15 cellular contexts compared by ENCODE assay signal in the genomic region with DNA sequence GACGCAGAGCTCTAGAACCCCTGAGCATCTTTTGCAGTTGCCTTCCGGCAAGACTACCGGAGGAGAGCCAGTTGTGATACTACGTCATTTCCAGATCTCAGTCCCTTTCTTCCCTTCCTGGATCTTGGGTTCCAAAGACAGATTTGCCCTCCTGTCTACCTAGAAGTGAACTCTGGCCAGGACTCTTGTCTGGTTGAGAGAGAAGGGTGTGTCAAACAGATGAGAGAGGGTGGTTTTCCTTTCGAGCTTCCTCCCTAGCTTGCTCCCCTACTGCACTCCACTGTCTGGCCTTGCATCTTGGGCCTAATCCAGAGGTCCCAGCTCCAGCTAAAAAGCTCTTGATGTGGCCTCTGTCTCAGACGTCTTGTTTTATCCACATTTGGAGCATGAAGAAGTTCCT. TPM values are rescaled to one million over a fixed set of nuclear protein-coding genes. Genes with fewer than 3 reads are reported as not detected.
"Had no signal": no experiment of that assay in that cellular context is flagged by ENCODE, and none has a peak within 500 bp of the region (broad histone marks: within the 10 kb centered on the region; RNA-seq: fewer than 3 reads in every experiment).

No MANE protein-coding gene starts in this region.

RNA-seq across cellular contexts. Expression of a gene that starts 44.0 kb away (rescaled TPM):
- total RNA-seq: activated B cell treated with CpG ODN at 0.5 μM for 24 hours; activated CD4-positive, alpha-beta memory T cell treated with anti-CD3 and anti-CD28 coated beads for 36 hours; activated CD4-positive, alpha-beta T cell treated with anti-CD3 and anti-CD28 coated beads for 36 hours; activated CD4-positive, alpha-beta T cell treated with anti-CD3 and anti-CD28 coated beads, Interleukin-2, amount 10 ng/mL, durations not matched to agents 24 days and 14 days; activated CD8-positive, alpha-beta memory T cell treated with anti-CD3 and anti-CD28 coated beads for 36 hours; activated CD8-positive, alpha-beta memory T cell treated with anti-CD3 and anti-CD28 coated beads, Interleukin-2, amount 10 ng/mL, durations not matched to agents 7 days and 5 days; activated CD8-positive, alpha-beta T cell treated with anti-CD3 and anti-CD28 coated beads for 36 hours; activated CD8-positive, alpha-beta T cell treated with anti-CD3 and anti-CD28 coated beads, Interleukin-2, amount 10 ng/mL, durations not matched to agents 7 days and 5 days; T-cell; T-helper 1 cell treated with Interleukin-12 subunit alpha and Interleukin-12 subunit beta and Interleukin-4 antibody, amounts not matched to agents 30 ng/mL and 1 ng/mL, for 36 hours; T-helper 17 cell had no signal

RNA-seq across cellular contexts. Expression of a gene that starts 47.3 kb away (rescaled TPM):
- total RNA-seq: activated B cell treated with CpG ODN at 0.5 μM for 24 hours; activated CD4-positive, alpha-beta memory T cell treated with anti-CD3 and anti-CD28 coated beads for 36 hours; activated CD4-positive, alpha-beta memory T cell treated with anti-CD3 and anti-CD28 coated beads, Interleukin-2, amount 10 ng/mL, durations not matched to agents 7 days and 5 days; activated CD4-positive, alpha-beta T cell treated with anti-CD3 and anti-CD28 coated beads for 36 hours; activated CD4-positive, alpha-beta T cell treated with anti-CD3 and anti-CD28 coated beads, Interleukin-2, amount 10 ng/mL, durations not matched to agents 24 days and 14 days; activated CD4-positive, alpha-beta T cell treated with anti-CD3 and anti-CD28 coated beads, Interleukin-2, amount 10 ng/mL, durations not matched to agents 7 days and 5 days; activated CD8-positive, alpha-beta memory T cell treated with anti-CD3 and anti-CD28 coated beads for 36 hours; activated CD8-positive, alpha-beta memory T cell treated with anti-CD3 and anti-CD28 coated beads, Interleukin-2, amount 10 ng/mL, durations not matched to agents 7 days and 5 days; activated CD8-positive, alpha-beta T cell treated with anti-CD3 and anti-CD28 coated beads for 36 hours; activated CD8-positive, alpha-beta T cell treated with anti-CD3 and anti-CD28 coated beads, Interleukin-2, amount 10 ng/mL, durations not matched to agents 7 days and 5 days; T-cell; T-helper 1 cell treated with Interleukin-12 subunit alpha and Interleukin-12 subunit beta and Interleukin-4 antibody, amounts not matched to agents 30 ng/mL and 1 ng/mL, for 36 hours; T-helper 17 cell; T-helper 2 cell treated with Interferon-gamma antibody and Interleukin-4, amounts not matched to agents 100 ng/mL and 5 ng/mL, for 36 hours; WTC11 had no signal
